ENCODE assay signal across 10 cellular contexts in genomic region chr9:133533878-133534277, GRCh38. TPM values are rescaled to one million over a fixed set of nuclear protein-coding genes. Genes with fewer than 3 reads are reported as not detected.
DNase-seq lines count a peak whose midpoint lies in the region; ATAC-seq and TF ChIP-seq lines count a peak whose summit lies in the region.
"Had no signal": no experiment of that assay in that cellular context is flagged by ENCODE, and none has a peak within 500 bp of the region (broad histone marks: within the 10 kb centered on the region; RNA-seq: fewer than 3 reads in every experiment).

No MANE protein-coding gene starts in this region.

- peaks cover 34% of the 10 kb centered on the region for H3K4me1 ChIP-seq in lower lobe of right lung
- peaks cover 23% of the 10 kb centered on the region for H3K4me1 ChIP-seq in suprapubic skin

- intact Hi-C loops in lower lobe of right lung (cut with DNase I) = no loop called here

- H3K27ac ChIP-seq in coronary artery = peak overlapping the region in 1 of 2 donors; percentile 58
- peak overlapping the region; percentile 71 for H3K27ac ChIP-seq in lower lobe of right lung
- H3K27ac ChIP-seq in suprapubic skin = no peak overlapping the region

- TF ChIP-seq POLR2A in suprapubic skin (IDR thresholded peaks at IDR 0.05) = no peak

- no peak for TF ChIP-seq CTCF in coronary artery (IDR thresholded peaks at IDR 0.05)
- TF ChIP-seq CTCF in lower lobe of right lung (IDR thresholded peaks at IDR 0.05) = no peak
- no peak for TF ChIP-seq CTCF in suprapubic skin (IDR thresholded peaks at IDR 0.05)

- ATAC-seq in lower lobe of right lung (no peak), GM18909 (IDR thresholded peaks at IDR 0.05; ENCODE audit: poor library complexity, unreplicated experiment) (no peak)
- ATAC-seq in activated CD4-positive, CD25-positive, alpha-beta regulatory T cell treated with anti-CD3 and anti-CD28 coated beads, Interleukin-2, amount 50 U/mL, for 24 hours = no peak

- H3K27me3 ChIP-seq in lower lobe of right lung (ENCODE audit: low read depth) (peaks cover 30% of the 10 kb centered on the region), suprapubic skin (peaks cover 71% of the 10 kb centered on the region)

- H3K36me3 ChIP-seq in lower lobe of right lung (no peaks in the 10 kb centered on the region), suprapubic skin (no peaks in the 10 kb centered on the region)

- no peak for TF ChIP-seq EP300 in suprapubic skin (IDR thresholded peaks at IDR 0.05)

- H3K4me3 ChIP-seq in coronary artery (peak overlapping the region; percentile 74), lower lobe of right lung (peak overlapping the region; percentile 59), suprapubic skin (peak overlapping the region; percentile 32)

- H3K9me3 ChIP-seq in lower lobe of right lung = no peaks in the 10 kb centered on the region
- no peaks in the 10 kb centered on the region for H3K9me3 ChIP-seq in suprapubic skin

- peak; percentile 75 for DNase-seq in DMS53 (lab: John Stamatoyannopoulos, UW)
- DNase-seq in DMS53 treated with DMSO at 0.1 percent for 48 hours (lab: John Stamatoyannopoulos, UW; ENCODE audit: unreplicated experiment) = no peak
- no peak for DNase-seq in coronary artery (ENCODE audit: low spot score)
- no peak for DNase-seq in lower lobe of right lung
- no peak for DNase-seq in suprapubic skin (ENCODE audit: low spot score in 2 of 2)
- DNase-seq in stimulated activated CD4-positive, alpha-beta T cell treated with anti-CD3 and anti-CD28 coated beads, Interleukin-1b, Interleukin-23, amount 100 ng/mL, for 48 hours = no peak
- DNase-seq: NCI-H1048 had no signal

- 20% methylated on average over 1 of the region's 11 CpGs for WGBS in suprapubic skin

RNA-seq across cellular contexts. Expression of gene ADAMTSL2, which starts 0.6 kb away (rescaled TPM):
- total RNA-seq in lower lobe of right lung (10.1 TPM), suprapubic skin (under 1 TPM; 0.16 to 0.85 (median 0.46) TPM)

RNA-seq across cellular contexts. Expression of gene MYMK, which starts 9.1 kb away (rescaled TPM):
- total RNA-seq in lower lobe of right lung (not detected), suprapubic skin (not detected)
- total RNA-seq: A172 had no signal

RNA-seq across cellular contexts. Expression of gene SLC2A6, which starts 55.0 kb away (rescaled TPM):
- total RNA-seq in lower lobe of right lung (10.5 TPM), suprapubic skin (1 to 10 TPM in 1 of 4 donors, under 1 TPM in 3; 0.29 to 3.7 (median 0.49) TPM)
